Comparison of ENCODE assay signal across 23 cellular contexts in the genomic region with DNA sequence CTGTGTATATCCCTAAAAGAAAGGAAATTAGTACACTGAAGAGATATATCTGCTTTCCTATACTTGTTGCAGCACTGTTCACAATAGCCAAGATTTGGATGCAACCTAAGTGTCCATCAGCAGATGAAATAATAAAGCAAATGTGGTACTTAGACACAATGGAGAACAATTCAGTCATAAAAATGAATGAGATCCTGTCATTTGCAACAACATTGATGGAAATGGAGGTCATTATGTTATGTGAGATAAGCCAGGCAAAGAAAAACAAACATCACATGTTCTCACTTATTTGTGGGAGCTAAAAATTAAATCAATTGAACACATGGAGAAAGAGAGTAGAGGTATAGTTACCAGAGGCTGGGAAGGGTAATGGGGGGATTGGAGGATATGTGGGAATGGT.
"Had no signal": no experiment of that assay in that cellular context is flagged by ENCODE, and none has a peak within 500 bp of the region (broad histone marks: within the 10 kb centered on the region; RNA-seq: fewer than 3 reads in every experiment).

No MANE protein-coding gene starts in this region.

- FAIRE-seq: K562, RCC 7860 had no signal

- H3K36me3 ChIP-seq: SJSA1 had no signal

- H3K27me3 ChIP-seq: SJSA1 had no signal

- H3K27ac ChIP-seq: KMS-11, SJSA1, SK-N-MC had no signal

- H3K9me3 ChIP-seq: SJSA1 had no signal

- H3K4me3 ChIP-seq: K562, SJSA1, SK-N-MC had no signal

- H3K9ac ChIP-seq: KMS-11 had no signal

- H3K4me1 ChIP-seq: SJSA1 had no signal

- ATAC-seq: K562, T-cell had no signal

- H3K4me2 ChIP-seq: KMS-11 had no signal

- DNase-seq: Kasumi-1, MM.1S, NCI-H1092 treated with DMSO at 0.1 percent for 48 hours, NCI-H1436 treated with DMSO at 0.1 percent for 48 hours, NCI-H1694, NCI-H187 treated with DMSO at 0.1 percent for 48 hours, NCI-H2029 treated with DMSO at 0.1 percent for 48 hours, NCI-H2107, NCI-H2171 treated with DMSO at 0.1 percent for 48 hours, NCI-H345, NCI-H446 treated with DMSO at 0.1 percent for 48 hours, NCI-H510A treated with DMSO at 0.1 percent for 48 hours, NCI-H526, NCI-H774, Right ventricle myocardium superior, RPMI8226, SIG-M5, T-cell had no signal
